25 cellular contexts compared by ENCODE assay signal in genomic region chr16:89176147-89176690, GRCh38. TPM values are rescaled to one million over a fixed set of nuclear protein-coding genes. Genes with fewer than 3 reads are reported as not detected.
DNase-seq lines count a peak whose midpoint lies in the region.
"Had no signal": no experiment of that assay in that cellular context is flagged by ENCODE, and none has a peak within 500 bp of the region (broad histone marks: within the 10 kb centered on the region; RNA-seq: fewer than 3 reads in every experiment).

No MANE protein-coding gene starts in this region.

- intact Hi-C loops in cardiac septum (cut with DNase I), result no loop called here

- no peaks in the 10 kb centered on the region for H3K79me1 ChIP-seq in neuronal stem cell (ENCODE audit: low read depth, low read length)

- H3K27me3 ChIP-seq in neuronal stem cell (ENCODE audit: control insufficient read depth in 3 of 3, insufficient read depth in 3 of 3, low read depth in 1 of 3, low read length in 3 of 3) (peaks cover 0 to 71% (median 0%) of the 10 kb centered on the region in 3 experiments), skeletal muscle tissue (ENCODE audit: control insufficient read depth in 3 of 3, insufficient read depth in 3 of 3, low read length in 3 of 3) (peaks cover 0 to 3% (median 0%) of the 10 kb centered on the region in 3 donors)
- H3K27me3 ChIP-seq: Peyer's patch had no signal

- peak overlapping the region; percentile 67 for H2BK15ac ChIP-seq in neuronal stem cell (ENCODE audit: low read length)

- no peak overlapping the region for H4K8ac ChIP-seq in neuronal stem cell (ENCODE audit: low read depth, low read length)

- WGBS in neuronal stem cell (ENCODE audit: extremely low coverage in 2 of 2, insufficient read length in 2 of 2, insufficient replicate concordance in 1 of 2), 2 donors, result no CpG with 5 or more reads among the region's 27 CpGs

- no peaks in the 10 kb centered on the region for H3K36me3 ChIP-seq in neuronal stem cell (replicated peaks in 1 of 2; ENCODE audit: control insufficient read depth in 2 of 2, insufficient read depth in 2 of 2, low read length in 2 of 2)
- peaks cover 4 to 6% (median 4%) of the 10 kb centered on the region in 3 donors for H3K36me3 ChIP-seq in skeletal muscle tissue (ENCODE audit: control insufficient read depth in 3 of 3, insufficient read depth in 3 of 3, low read length in 3 of 3)
- H3K36me3 ChIP-seq: BE2C, Peyer's patch had no signal

- H3K9me3 ChIP-seq in neuronal stem cell (replicated peaks in 1 of 2; ENCODE audit: control insufficient read depth in 2 of 2, insufficient read depth in 1 of 2, low read depth in 1 of 2, low read length in 2 of 2) (no peaks in the 10 kb centered on the region), skeletal muscle tissue (ENCODE audit: control insufficient read depth in 3 of 3, low read length in 3 of 3) (no peaks in the 10 kb centered on the region)
- H3K9me3 ChIP-seq: BE2C, Peyer's patch had no signal

- H3K23ac ChIP-seq in neuronal stem cell (ENCODE audit: low read depth, low read length, poor library complexity), result peak overlapping the region; percentile 65

- DNase-seq in DMS 273 (lab: John Stamatoyannopoulos, UW; ENCODE audit: unreplicated experiment), result peak; percentile 81
- DNase-seq in DMS 273 treated with DMSO at 0.1 percent for 48 hours (lab: John Stamatoyannopoulos, UW), result no peak
- DNase-seq in NCI-H446 treated with DMSO at 0.1 percent for 48 hours (lab: John Stamatoyannopoulos, UW), result peak; percentile 35
- no peak for DNase-seq in neuronal stem cell (ENCODE audit: low spot score)
- no peak for DNase-seq in central memory CD4-positive, alpha-beta T cell
- DNase-seq in cardiac septum (ENCODE audit: low spot score), result no peak
- DNase-seq: BE2C; CD4-positive, CD25-positive, alpha-beta regulatory T cell; DMS53; Kasumi-1; NCI-H1105 treated with DMSO at 0.1 percent for 48 hours; NCI-H146; NCI-H2029; NCI-H526 treated with DMSO at 0.1 percent for 48 hours; OCI-M1; Peyer's patch; SIG-M5 had no signal

- no peak overlapping the region for H2BK120ac ChIP-seq in neuronal stem cell (ENCODE audit: low read depth, low read length)

- H2AK5ac ChIP-seq in neuronal stem cell (ENCODE audit: low read depth, low read length), result peak overlapping the region; percentile 81

- peak overlapping the region; percentile 4 for H3K9ac ChIP-seq in neuronal stem cell (ENCODE audit: low read depth, low read length, poor library complexity)
- peak overlapping the region in 2 of 3 donors; percentile 32 to 33 for H3K9ac ChIP-seq in skeletal muscle tissue (ENCODE audit: low read depth in 1 of 3, low read length in 3 of 3)

- H2BK12ac ChIP-seq in neuronal stem cell (ENCODE audit: low read length), result no peak overlapping the region

- H3K4me3 ChIP-seq in neuronal stem cell (ENCODE audit: low read length in 2 of 2) (no peak overlapping the region), skeletal muscle tissue (ENCODE audit: low read length in 3 of 3) (peak overlapping the region in 1 of 3 donors; percentile 40)
- H3K4me3 ChIP-seq: Peyer's patch, SK-N-MC had no signal

- H3K27ac ChIP-seq in neuronal stem cell (replicated peaks; ENCODE audit: low read length) (no peak overlapping the region), skeletal muscle tissue (ENCODE audit: low read depth, low read length) (peak overlapping the region; percentile 75)
- H3K27ac ChIP-seq: 22Rv1, HL-60, Peyer's patch, SK-N-MC had no signal

- H3K4me1 ChIP-seq in neuronal stem cell (ENCODE audit: control insufficient read depth in 2 of 2, insufficient read depth in 1 of 2, low read depth in 1 of 2, low read length in 2 of 2), result peaks cover 14 to 18% of the 10 kb centered on the region in 2 donors
- H3K4me1 ChIP-seq in skeletal muscle tissue (ENCODE audit: control insufficient read depth in 3 of 3, insufficient read depth in 3 of 3, low read length in 3 of 3), result peaks cover 36 to 44% (median 39%) of the 10 kb centered on the region in 3 donors
- H3K4me1 ChIP-seq: BE2C had no signal

- H4K91ac ChIP-seq in neuronal stem cell (ENCODE audit: low read depth, low read length, poor library complexity), result no peak overlapping the region

- H3K4ac ChIP-seq in neuronal stem cell (ENCODE audit: low read length), result no peak overlapping the region

- H2AFZ ChIP-seq in neuronal stem cell (ENCODE audit: low read length), result no peak overlapping the region

- H3K4me2 ChIP-seq in neuronal stem cell (ENCODE audit: insufficient read depth, low read length, poor library complexity, severe bottlenecking), result no peak overlapping the region

- no peak overlapping the region for H2BK5ac ChIP-seq in neuronal stem cell (ENCODE audit: low read length)

- no peak overlapping the region for H3K14ac ChIP-seq in neuronal stem cell (ENCODE audit: low read length)

- peak overlapping the region; percentile 28 for H3K18ac ChIP-seq in neuronal stem cell (ENCODE audit: low read length)

RNA-seq across cellular contexts. Expression of gene CDH15, which starts 4.7 kb away (rescaled TPM):
- 0.03 TPM for polyA plus RNA-seq in neuronal stem cell (2013, experiment 1 of 2)
- polyA plus RNA-seq in neuronal stem cell (2013, experiment 2 of 2), result 0.03 TPM
- 124 TPM for total RNA-seq in skeletal muscle tissue
- 0.27 TPM for total RNA-seq in cardiac septum
- total RNA-seq: Daoy, Peyer's patch had no signal
- polyA plus RNA-seq: CD4-positive, CD25-positive, alpha-beta regulatory T cell had no signal

RNA-seq across cellular contexts. Expression of gene SLC22A31, which starts 24.1 kb away (rescaled TPM):
- polyA plus RNA-seq in neuronal stem cell (2013, experiment 1 of 2), result 0.67 TPM
- 0.97 TPM for polyA plus RNA-seq in neuronal stem cell (2013, experiment 2 of 2)
- not detected for total RNA-seq in skeletal muscle tissue
- not detected for total RNA-seq in cardiac septum
- total RNA-seq: CD4-positive, CD25-positive, alpha-beta regulatory T cell; Daoy; H4; M059J; NCI-H460 had no signal

RNA-seq across cellular contexts. Expression of gene ZNF778, which starts 41.3 kb away (rescaled TPM):
- polyA plus RNA-seq in neuronal stem cell (2013, experiment 1 of 2), result 7.7 TPM
- polyA plus RNA-seq in neuronal stem cell (2013, experiment 2 of 2), result 8.7 TPM
- total RNA-seq in skeletal muscle tissue, result 4.7 TPM
- total RNA-seq in cardiac septum, result 9.7 TPM

Comparison
In these comparisons a context has a peak if more than half of its experiments do, and no peak if none do; other contexts are left out.
1. DNase-seq: peak in DMS 273 (single experiment) and NCI-H446 treated with DMSO at 0.1 percent for 48 hours (single experiment); none in DMS 273 treated with DMSO at 0.1 percent for 48 hours (single experiment), neuronal stem cell (single experiment), central memory CD4-positive, alpha-beta T cell (single experiment) and cardiac septum (single experiment).
2. RNA of gene CDH15, which starts 4.7 kb away (total RNA-seq): 124 TPM in skeletal muscle tissue (single experiment); 0.27 TPM in cardiac septum (single experiment); every median in the first group is over 10 times any median in the second.